Comparison of ENCODE assay signal across 9 cellular contexts in genomic region chr16:1054660-1055556, GRCh38. TPM values are rescaled to one million over a fixed set of nuclear protein-coding genes. Genes with fewer than 3 reads are reported as not detected.
DNase-seq lines count a peak whose midpoint lies in the region; ATAC-seq, FAIRE-seq and TF ChIP-seq lines count a peak whose summit lies in the region.
"Had no signal": no experiment of that assay in that cellular context is flagged by ENCODE, and none has a peak within 500 bp of the region (broad histone marks: within the 10 kb centered on the region; RNA-seq: fewer than 3 reads in every experiment).

No MANE protein-coding gene starts in this region.

- POLR2A ChIA-PET in MCF 10A (lab: Yijun Ruan, JAX) = interaction anchor here (0.5 kb wide), 1 partner anchor 328 kb away, joined by 5 read pairs; no protein-coding TSS in a partner anchor

- H3K4me3 Mint-ChIP-seq in MCF 10A (ENCODE audit: unreplicated experiment) = no peak overlapping the region

- H3K9me3 Mint-ChIP-seq in MCF 10A (ENCODE audit: unreplicated experiment) = no peaks in the 10 kb centered on the region

- H3K4me3 ChIP-seq in kidney (ENCODE audit: low read length in 2 of 2) = no peak overlapping the region

- no peak for ATAC-seq in GM21390 (IDR thresholded peaks at IDR 0.05; ENCODE audit: unreplicated experiment)

- CTCF ChIA-PET in MCF 10A (lab: Yijun Ruan, JAX) = interaction anchor here (0.6 to 3.7 kb wide), 21 partner anchors 10 to 614 kb away, joined by 3 to 34 read pairs (median 4); no protein-coding TSS in a partner anchor

- H3K4me1 ChIP-seq in kidney (ENCODE audit: control insufficient read depth in 1 of 2, insufficient read depth in 1 of 2, low read depth in 1 of 2, low read length in 2 of 2) = no peaks in the 10 kb centered on the region

- TF ChIP-seq CTCF in MCF 10A (IDR thresholded peaks at IDR 0.05; ENCODE audit: unreplicated experiment) (peak; percentile 88), kidney (IDR thresholded peaks at IDR 0.05; ENCODE audit: borderline replicate concordance, extremely low read depth, insufficient read depth) (peak; percentile 74)

- no peak overlapping the region for H3K27ac ChIP-seq in kidney (ENCODE audit: low read depth in 2 of 2, low read length in 2 of 2)

- H3K9me3 ChIP-seq in kidney (ENCODE audit: control insufficient read depth in 1 of 2, low read length in 2 of 2) = peaks cover 0 to 3% of the 10 kb centered on the region in 2 donors

- H3K27me3 Mint-ChIP-seq in MCF 10A (ENCODE audit: insufficient read depth, unreplicated experiment) = no peaks in the 10 kb centered on the region

- no TSS peak for BruUV-seq in MCF 10A (replicated peaks; lab: Mats Ljungman, UMichigan)

- intact Hi-C loops in MCF 10A (cut with micrococcal nuclease) = loop anchor here (2.0 kb wide), 2 partner anchors 242 to 344 kb away; no protein-coding TSS in a partner anchor
- intact Hi-C loops in kidney (cut with DNase I) = no loop called here

- FAIRE-seq in kidney (lab: Jason Lieb, UNC) = no peak
- FAIRE-seq: colon had no signal

- no peaks in the 10 kb centered on the region for H3K4me1 Mint-ChIP-seq in MCF 10A (ENCODE audit: insufficient read depth, unreplicated experiment)

- no peak overlapping the region for H3K27ac Mint-ChIP-seq in MCF 10A (ENCODE audit: low read depth, unreplicated experiment)

- DNase-seq in activated gamma-delta T cell treated with Interleukin-2 at 50 U/mL for 16 hours (peak; percentile 17), activated gamma-delta T cell (lab: John Stamatoyannopoulos, UW) (no peak), RKO (ENCODE audit: low spot score) (peak; percentile 48), MCF 10A (ENCODE audit: unreplicated experiment) (peak; percentile 47), kidney (no peak), KG1 (lab: John Stamatoyannopoulos, UW) (no peak)
- DNase-seq in stimulated activated CD8-positive, alpha-beta memory T cell treated with anti-CD3 and anti-CD28 coated beads, Interleukin-15, amount 100 ng/mL, for 1 hour (ENCODE audit: low read depth) = peak; percentile 13

- no peak overlapping the region for H3K9ac ChIP-seq in kidney (ENCODE audit: low read length in 2 of 2)

- H3K36me3 ChIP-seq in kidney (ENCODE audit: control insufficient read depth in 1 of 2, insufficient read depth in 2 of 2, low read length in 2 of 2) = no peaks in the 10 kb centered on the region

- no peaks in the 10 kb centered on the region for H3K36me3 Mint-ChIP-seq in MCF 10A (ENCODE audit: insufficient read depth, unreplicated experiment)

RNA-seq across cellular contexts. Expression of gene SSTR5, which starts 17.6 kb away (rescaled TPM):
- total RNA-seq in MCF 10A (2022) (not detected in 2 replicates), kidney (6.7 TPM)
- not detected for polyA plus RNA-seq in kidney (ENCODE audit: insufficient read depth, low read depth, low replicate concordance)

RNA-seq across cellular contexts. Expression of gene C1QTNF8, which starts 41.1 kb away (rescaled TPM):
- total RNA-seq in MCF 10A (2022) (not detected in 2 replicates), kidney (not detected)
- polyA plus RNA-seq in kidney (ENCODE audit: insufficient read depth, low read depth, low replicate concordance) = not detected

Comparison
In these comparisons a context has a peak if more than half of its experiments do, and no peak if none do; other contexts are left out.
1. DNase-seq: peak in activated gamma-delta T cell treated with Interleukin-2 at 50 U/mL for 16 hours (single experiment), RKO (single experiment), MCF 10A (single experiment) and stimulated activated CD8-positive, alpha-beta memory T cell treated with anti-CD3 and anti-CD28 coated beads, Interleukin-15, amount 100 ng/mL, for 1 hour (single experiment); none in activated gamma-delta T cell (single experiment), kidney (single experiment) and KG1 (single experiment).